Comparison of ENCODE assay signal across 13 cellular contexts in the genomic region with DNA sequence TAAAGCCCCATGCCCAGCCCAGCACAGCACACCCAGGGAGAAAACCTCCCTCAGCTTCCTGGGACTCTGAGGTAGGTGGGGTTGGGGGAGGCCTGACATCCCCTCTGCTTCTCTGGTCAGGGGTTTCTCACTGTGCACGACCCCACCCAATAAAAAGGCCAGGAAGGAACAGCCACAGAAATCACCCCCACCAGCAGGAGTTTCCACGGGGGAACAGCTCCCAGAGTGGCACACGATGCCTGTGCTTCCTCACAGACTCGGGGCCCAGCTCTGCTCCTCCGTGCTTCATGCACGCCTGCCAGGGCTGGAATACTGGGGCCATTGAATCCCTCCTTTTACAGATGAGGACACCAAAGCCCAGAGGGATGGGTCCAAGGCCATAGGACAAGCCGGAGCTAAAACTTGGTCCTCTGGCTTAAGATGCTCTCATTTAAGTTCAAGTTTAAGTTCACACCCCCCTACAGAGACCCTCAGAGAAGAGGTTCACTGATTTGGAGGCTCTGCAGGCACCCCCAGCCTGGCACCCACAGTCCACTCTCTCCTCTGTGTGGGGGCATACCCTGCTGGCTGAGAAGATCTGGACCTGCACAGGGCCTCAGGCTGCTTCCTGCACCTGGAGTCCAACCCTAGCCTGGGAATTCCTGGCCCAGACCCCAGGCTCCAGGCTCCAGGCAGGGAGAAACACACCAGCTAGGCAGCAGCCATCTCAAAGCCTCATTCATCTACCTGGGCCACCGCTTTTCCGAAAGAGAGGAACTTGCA. TPM values are rescaled to one million over a fixed set of nuclear protein-coding genes. Genes with fewer than 3 reads are reported as not detected.
DNase-seq lines count a peak whose midpoint lies in the region; ATAC-seq and TF ChIP-seq lines count a peak whose summit lies in the region.
"Had no signal": no experiment of that assay in that cellular context is flagged by ENCODE, and none has a peak within 500 bp of the region (broad histone marks: within the 10 kb centered on the region; RNA-seq: fewer than 3 reads in every experiment).

No MANE protein-coding gene starts in this region.

- no peaks in the 10 kb centered on the region for H3K27me3 Mint-ChIP-seq in activated CD4-positive, alpha-beta T cell treated with anti-CD3 and anti-CD28 coated beads, Interleukin-2, amount 10 ng/mL, durations not matched to agents 7 days and 5 days
- H3K27me3 Mint-ChIP-seq in naive thymus-derived CD4-positive, alpha-beta T cell = no peaks in the 10 kb centered on the region

- H3K9me3 ChIP-seq in colonic mucosa = no peaks in the 10 kb centered on the region
- H3K9me3 ChIP-seq in naive thymus-derived CD4-positive, alpha-beta T cell (ENCODE audit: control insufficient read depth in 2 of 3, low read length in 3 of 3) = no peaks in the 10 kb centered on the region
- H3K9me3 ChIP-seq in tibial artery = no peaks in the 10 kb centered on the region

- H3K9ac ChIP-seq in colonic mucosa (ENCODE audit: low read depth in 2 of 2, low read length in 2 of 2) = no peak overlapping the region

- peaks cover 15% of the 10 kb centered on the region for H3K36me3 Mint-ChIP-seq in activated CD4-positive, alpha-beta T cell treated with anti-CD3 and anti-CD28 coated beads, Interleukin-2, amount 10 ng/mL, durations not matched to agents 7 days and 5 days (ENCODE audit: low read depth)
- peaks cover 0 to 13% (median 0%) of the 10 kb centered on the region in 5 donors for H3K36me3 Mint-ChIP-seq in naive thymus-derived CD4-positive, alpha-beta T cell

- peak overlapping the region; percentile 32 for H3K27ac ChIP-seq in colonic mucosa
- H3K27ac ChIP-seq in naive thymus-derived CD4-positive, alpha-beta T cell (ENCODE audit: low read depth, low read length) = peak overlapping the region; percentile 76
- H3K27ac ChIP-seq in tibial artery = peak overlapping the region; percentile 51 to 85

- H3K4me3 ChIP-seq in colonic mucosa = no peak overlapping the region
- H3K4me3 ChIP-seq in naive thymus-derived CD4-positive, alpha-beta T cell (ENCODE audit: low read length) = no peak overlapping the region
- H3K4me3 ChIP-seq in tibial artery = no peak overlapping the region

- TF ChIP-seq CTCF in colonic mucosa (IDR thresholded peaks at IDR 0.05) (no peak), tibial artery (IDR thresholded peaks at IDR 0.05) (no peak)

- CTCF ChIA-PET in activated CD4-positive, alpha-beta T cell treated with anti-CD3 and anti-CD28 coated beads, Interleukin-2, amount 10 ng/mL, durations not matched to agents 7 days and 5 days (lab: Charles Lee) = interaction anchor here (1.1 kb wide), 2 partner anchors 15 to 17 kb away, joined by 3 read pairs; no protein-coding TSS in a partner anchor
- CTCF ChIA-PET in naive thymus-derived CD4-positive, alpha-beta T cell (lab: Charles Lee) = interaction anchor here (0.7 kb wide), 1 partner anchor 1107 kb away, joined by 3 read pairs; no protein-coding TSS in a partner anchor

- peaks cover 32% of the 10 kb centered on the region for H3K4me1 Mint-ChIP-seq in activated CD4-positive, alpha-beta T cell treated with anti-CD3 and anti-CD28 coated beads, Interleukin-2, amount 10 ng/mL, durations not matched to agents 7 days and 5 days
- H3K4me1 Mint-ChIP-seq in naive thymus-derived CD4-positive, alpha-beta T cell = peaks cover 13 to 53% (median 30%) of the 10 kb centered on the region in 7 donors

- H3K9me3 Mint-ChIP-seq in activated CD4-positive, alpha-beta T cell treated with anti-CD3 and anti-CD28 coated beads, Interleukin-2, amount 10 ng/mL, durations not matched to agents 7 days and 5 days = no peaks in the 10 kb centered on the region
- peaks cover 0 to 3% (median 0%) of the 10 kb centered on the region in 11 donors for H3K9me3 Mint-ChIP-seq in naive thymus-derived CD4-positive, alpha-beta T cell

- H3K27ac Mint-ChIP-seq in activated CD4-positive, alpha-beta T cell treated with anti-CD3 and anti-CD28 coated beads, Interleukin-2, amount 10 ng/mL, durations not matched to agents 7 days and 5 days = peak overlapping the region; percentile 98
- peak overlapping the region; percentile 84 to 99 (median 93) for H3K27ac Mint-ChIP-seq in naive thymus-derived CD4-positive, alpha-beta T cell

- intact Hi-C loops in colonic mucosa (cut with DNase I) (no loop called here), tibial artery (cut with DNase I; ENCODE audit: low total_unique reads) (no loop called here)
- intact Hi-C loops in naive thymus-derived CD4-positive, alpha-beta T cell (cut with micrococcal nuclease) = loop anchor here (1.0 kb wide), 1 partner anchor 14 kb away; no protein-coding TSS in a partner anchor

- DNase-seq in activated CD4-positive, alpha-beta T cell treated with anti-CD3 and anti-CD28 coated beads, Interleukin-2, amount 10 ng/mL, durations not matched to agents 7 days and 5 days = no peak
- no peak for DNase-seq in activated CD4-positive, alpha-beta T cell treated with anti-CD3 and anti-CD28 coated beads, Interleukin-2, amount 50 U/mL, for 1 hour
- DNase-seq in colonic mucosa (no peak), tibial artery (peak in 1 of 2 donors; percentile 48), DMS53 (lab: John Stamatoyannopoulos, UW) (no peak)
- no peak for DNase-seq in naive thymus-derived CD4-positive, alpha-beta T cell
- DNase-seq in stimulated activated CD8-positive, alpha-beta memory T cell treated with anti-CD3 and anti-CD28 coated beads, Interleukin-4, amount 100 ng/mL, for 48 hours = no peak
- DNase-seq: GOT3, NCI-H226 had no signal

- no peak overlapping the region for H3K4me3 Mint-ChIP-seq in activated CD4-positive, alpha-beta T cell treated with anti-CD3 and anti-CD28 coated beads, Interleukin-2, amount 10 ng/mL, durations not matched to agents 7 days and 5 days
- H3K4me3 Mint-ChIP-seq in naive thymus-derived CD4-positive, alpha-beta T cell = peak overlapping the region in 3 of 10 donors; percentile 70 to 86 (median 76)

- H3K4me1 ChIP-seq in colonic mucosa (peaks cover 32% of the 10 kb centered on the region), tibial artery (peaks cover 11 to 98% (median 91%) of the 10 kb centered on the region in 4 donors)
- H3K4me1 ChIP-seq in naive thymus-derived CD4-positive, alpha-beta T cell (ENCODE audit: control insufficient read depth in 2 of 2, insufficient read depth in 2 of 2, low read length in 2 of 2) = peaks cover 25 to 39% of the 10 kb centered on the region in 2 donors

- H3K27me3 ChIP-seq in colonic mucosa = no peaks in the 10 kb centered on the region
- H3K27me3 ChIP-seq in naive thymus-derived CD4-positive, alpha-beta T cell (ENCODE audit: control insufficient read depth in 2 of 2, insufficient read depth in 2 of 2, low read length in 2 of 2) = no peaks in the 10 kb centered on the region
- H3K27me3 ChIP-seq in tibial artery = no peaks in the 10 kb centered on the region

- ATAC-seq in naive thymus-derived CD4-positive, alpha-beta T cell = no peak
- ATAC-seq in GM19395 (IDR thresholded peaks at IDR 0.05; ENCODE audit: unreplicated experiment) = no peak

- H3K36me3 ChIP-seq in colonic mucosa (no peaks in the 10 kb centered on the region), tibial artery (peaks cover 8 to 30% (median 16%) of the 10 kb centered on the region in 3 donors)
- peaks cover 0 to 23% (median 3%) of the 10 kb centered on the region in 3 experiments for H3K36me3 ChIP-seq in naive thymus-derived CD4-positive, alpha-beta T cell (ENCODE audit: control insufficient read depth in 2 of 3, insufficient read depth in 3 of 3, low read length in 3 of 3)

- POLR2A ChIA-PET in activated CD4-positive, alpha-beta T cell treated with anti-CD3 and anti-CD28 coated beads, Interleukin-2, amount 10 ng/mL, durations not matched to agents 7 days and 5 days (lab: Charles Lee) = no interaction called here
- POLR2A ChIA-PET in naive thymus-derived CD4-positive, alpha-beta T cell (lab: Charles Lee) = interaction anchor here (1.0 to 6.1 kb wide), 2 partner anchors 13 to 45 kb away, joined by 3 to 50 read pairs; a partner anchor contains a TSS

RNA-seq across cellular contexts. Expression of a gene that starts 14.3 kb away (rescaled TPM):
- total RNA-seq in activated CD4-positive, alpha-beta T cell treated with anti-CD3 and anti-CD28 coated beads, Interleukin-2, amount 10 ng/mL, durations not matched to agents 7 days and 5 days = 10 to 100 TPM; 41.1 to 54.1 TPM
- total RNA-seq in colonic mucosa = 10 to 100 TPM; 29.0 to 32.0 TPM
- 10 to 100 TPM; 33.1 to 51.7 (median 38.4) TPM for total RNA-seq in naive thymus-derived CD4-positive, alpha-beta T cell
- polyA plus RNA-seq in naive thymus-derived CD4-positive, alpha-beta T cell = 10 to 100 TPM; 39.7 to 44.7 TPM

RNA-seq across cellular contexts. Expression of a gene that starts 38.3 kb away (rescaled TPM):
- total RNA-seq in activated CD4-positive, alpha-beta T cell treated with anti-CD3 and anti-CD28 coated beads, Interleukin-2, amount 10 ng/mL, durations not matched to agents 7 days and 5 days = not detected
- not detected for total RNA-seq in colonic mucosa
- not detected for total RNA-seq in naive thymus-derived CD4-positive, alpha-beta T cell
- not detected for polyA plus RNA-seq in naive thymus-derived CD4-positive, alpha-beta T cell
- total RNA-seq: epithelial cell of proximal tubule, kidney epithelial cell, pulmonary artery endothelial cell had no signal

RNA-seq across cellular contexts. Expression of a gene that starts 51.1 kb away (rescaled TPM):
- total RNA-seq in activated CD4-positive, alpha-beta T cell treated with anti-CD3 and anti-CD28 coated beads, Interleukin-2, amount 10 ng/mL, durations not matched to agents 7 days and 5 days = 10 to 100 TPM; 38.7 to 41.3 TPM
- 10 to 100 TPM; 43.9 to 63.3 TPM for total RNA-seq in colonic mucosa
- total RNA-seq in naive thymus-derived CD4-positive, alpha-beta T cell = 10 to 100 TPM; 28.2 to 47.3 (median 38.8) TPM
- polyA plus RNA-seq in naive thymus-derived CD4-positive, alpha-beta T cell = 10 to 100 TPM; 70.2 to 74.6 TPM

Comparison
In these comparisons a context has a peak if more than half of its experiments do, and no peak if none do; other contexts are left out.
1. intact Hi-C loops: an anchor here in naive thymus-derived CD4-positive, alpha-beta T cell (1.0 kb wide); none called in colonic mucosa and tibial artery.